ENCODE assay signal across 24 cellular contexts in genomic region chr3:36877930-36878685, GRCh38.
DNase-seq lines count a peak whose midpoint lies in the region; ATAC-seq and TF ChIP-seq lines count a peak whose summit lies in the region.
"Had no signal": no experiment of that assay in that cellular context is flagged by ENCODE, and none has a peak within 500 bp of the region (broad histone marks: within the 10 kb centered on the region; RNA-seq: fewer than 3 reads in every experiment).

No MANE protein-coding gene starts in this region.

- no peak overlapping the region for H2BK12ac ChIP-seq in neuronal stem cell (ENCODE audit: low read length)

- TF ChIP-seq CTCF in activated CD8-positive, alpha-beta T cell treated with anti-CD3 and anti-CD28 coated beads for 36 hours (IDR thresholded peaks at IDR 0.05), result no peak

- no peak overlapping the region for H3K4me2 ChIP-seq in neuronal stem cell (ENCODE audit: insufficient read depth, low read length, poor library complexity, severe bottlenecking)
- H3K4me2 ChIP-seq: SK-N-SH had no signal

- H3K27me3 ChIP-seq in neuronal stem cell (ENCODE audit: control insufficient read depth in 3 of 3, insufficient read depth in 3 of 3, low read depth in 1 of 3, low read length in 3 of 3) (no peaks in the 10 kb centered on the region), right cardiac atrium (ENCODE audit: control insufficient read depth, insufficient read depth) (no peaks in the 10 kb centered on the region)
- H3K27me3 ChIP-seq: esophagus squamous epithelium, gastroesophageal sphincter, upper lobe of left lung had no signal

- H3K79me1 ChIP-seq in neuronal stem cell (ENCODE audit: low read depth, low read length), result no peaks in the 10 kb centered on the region

- H3K4me1 ChIP-seq in neuronal stem cell (ENCODE audit: control insufficient read depth in 2 of 2, insufficient read depth in 1 of 2, low read depth in 1 of 2, low read length in 2 of 2) (peaks cover 5 to 9% of the 10 kb centered on the region in 2 donors), right cardiac atrium (ENCODE audit: control insufficient read depth, insufficient read depth, low read length) (no peaks in the 10 kb centered on the region)
- H3K4me1 ChIP-seq: Caco-2, esophagus squamous epithelium, gastroesophageal sphincter had no signal

- H3K4me3 ChIP-seq in neuronal stem cell (ENCODE audit: low read length in 2 of 2) (no peak overlapping the region), right cardiac atrium (ENCODE audit: low read length) (no peak overlapping the region)
- H3K4me3 ChIP-seq: esophagus squamous epithelium, gastroesophageal sphincter, upper lobe of left lung had no signal

- no peak overlapping the region for H3K14ac ChIP-seq in neuronal stem cell (ENCODE audit: low read length)

- no peaks in the 10 kb centered on the region for H3K27me3 Mint-ChIP-seq in activated CD8-positive, alpha-beta T cell treated with anti-CD3 and anti-CD28 coated beads for 36 hours
- no peaks in the 10 kb centered on the region for H3K27me3 Mint-ChIP-seq in activated CD8-positive, alpha-beta T cell treated with anti-CD3 and anti-CD28 coated beads, Interleukin-2, amount 10 ng/mL, durations not matched to agents 7 days and 5 days (ENCODE audit: low read depth)
- H3K27me3 Mint-ChIP-seq in central memory CD8-positive, alpha-beta T cell, result no peaks in the 10 kb centered on the region
- H3K27me3 Mint-ChIP-seq: activated T-helper 17 cell treated with anti-CD3 and anti-CD28 coated beads, Interleukin-2, amount 50 U/mL, for 72 hours had no signal

- no peak overlapping the region for H3K9ac ChIP-seq in neuronal stem cell (ENCODE audit: low read depth, low read length, poor library complexity)
- H3K9ac ChIP-seq: SK-N-SH had no signal

- H3K4me3 Mint-ChIP-seq in activated CD8-positive, alpha-beta T cell treated with anti-CD3 and anti-CD28 coated beads for 36 hours, result no peak overlapping the region
- no peak overlapping the region for H3K4me3 Mint-ChIP-seq in activated CD8-positive, alpha-beta T cell treated with anti-CD3 and anti-CD28 coated beads, Interleukin-2, amount 10 ng/mL, durations not matched to agents 7 days and 5 days
- H3K4me3 Mint-ChIP-seq in central memory CD8-positive, alpha-beta T cell, result no peak overlapping the region
- H3K4me3 Mint-ChIP-seq: activated T-helper 17 cell treated with anti-CD3 and anti-CD28 coated beads, Interleukin-2, amount 50 U/mL, for 72 hours; T-helper 2 cell treated with Interferon-gamma antibody and Interleukin-4, amounts not matched to agents 5 μg/mL and 100 μg/mL, for 36 hours had no signal

- H2AK5ac ChIP-seq in neuronal stem cell (ENCODE audit: low read depth, low read length), result no peak overlapping the region

- CTCF ChIA-PET in activated CD8-positive, alpha-beta T cell treated with anti-CD3 and anti-CD28 coated beads for 36 hours (lab: Charles Lee), result interaction anchor here (2.7 to 4.0 kb wide), 2 partner anchors 9 to 81 kb away, joined by 11 to 33 read pairs; no protein-coding TSS in a partner anchor
- CTCF ChIA-PET in activated CD8-positive, alpha-beta T cell treated with anti-CD3 and anti-CD28 coated beads, Interleukin-2, amount 10 ng/mL, durations not matched to agents 7 days and 5 days (lab: Charles Lee), result interaction anchor here (1.0 kb wide), 1 partner anchor 80 kb away, joined by 3 read pairs; no protein-coding TSS in a partner anchor

- intact Hi-C loops in activated CD8-positive, alpha-beta T cell treated with anti-CD3 and anti-CD28 coated beads for 36 hours (cut with micrococcal nuclease), result no loop called here
- intact Hi-C loops in right cardiac atrium (cut with DNase I), result no loop called here

- peaks cover 40% of the 10 kb centered on the region for H3K4me1 Mint-ChIP-seq in activated CD8-positive, alpha-beta T cell treated with anti-CD3 and anti-CD28 coated beads for 36 hours (ENCODE audit: low read depth)
- H3K4me1 Mint-ChIP-seq in activated CD8-positive, alpha-beta T cell treated with anti-CD3 and anti-CD28 coated beads, Interleukin-2, amount 10 ng/mL, durations not matched to agents 7 days and 5 days (ENCODE audit: low read depth), result peaks cover 36% of the 10 kb centered on the region
- H3K4me1 Mint-ChIP-seq in central memory CD8-positive, alpha-beta T cell, result peaks cover 66% of the 10 kb centered on the region

- no peaks in the 10 kb centered on the region for H3K9me3 ChIP-seq in neuronal stem cell (replicated peaks in 1 of 2; ENCODE audit: control insufficient read depth in 2 of 2, insufficient read depth in 1 of 2, low read depth in 1 of 2, low read length in 2 of 2)
- no peaks in the 10 kb centered on the region for H3K9me3 ChIP-seq in right cardiac atrium (ENCODE audit: control insufficient read depth, low read length)
- H3K9me3 ChIP-seq: Caco-2, esophagus squamous epithelium, gastroesophageal sphincter, SK-N-SH, upper lobe of left lung had no signal

- no peak overlapping the region for H3K23ac ChIP-seq in neuronal stem cell (ENCODE audit: low read depth, low read length, poor library complexity)

- ATAC-seq in activated CD8-positive, alpha-beta T cell treated with anti-CD3 and anti-CD28 coated beads for 36 hours, result no peak
- ATAC-seq in activated CD8-positive, alpha-beta T cell treated with anti-CD3 and anti-CD28 coated beads, Interleukin-2, amount 10 ng/mL, durations not matched to agents 7 days and 5 days, result no peak
- no peak for ATAC-seq in central memory CD8-positive, alpha-beta T cell (replicated peaks; ENCODE audit: extremely low read depth, poor library complexity, severe bottlenecking)
- ATAC-seq in HG03521 (IDR thresholded peaks at IDR 0.05; ENCODE audit: unreplicated experiment), result no peak
- no peak for ATAC-seq in right cardiac atrium
- ATAC-seq: activated T-helper 17 cell treated with anti-CD3 and anti-CD28 coated beads, Interleukin-2, amount 50 U/mL, for 72 hours; gastroesophageal sphincter had no signal

- POLR2A ChIA-PET in activated CD8-positive, alpha-beta T cell treated with anti-CD3 and anti-CD28 coated beads for 36 hours (lab: Charles Lee), result interaction anchor here (1.2 kb wide), 1 partner anchor 88 kb away, joined by 3 read pairs; no protein-coding TSS in a partner anchor
- POLR2A ChIA-PET in activated CD8-positive, alpha-beta T cell treated with anti-CD3 and anti-CD28 coated beads, Interleukin-2, amount 10 ng/mL, durations not matched to agents 7 days and 5 days (lab: Charles Lee), result no interaction called here

- WGBS in neuronal stem cell (ENCODE audit: extremely low coverage in 2 of 2, insufficient read length in 2 of 2, insufficient replicate concordance in 1 of 2), 2 donors, result no CpG with 5 or more reads among the region's 9 CpGs
- WGBS in right cardiac atrium, result 92% methylated on average over 9 of the region's 9 CpGs

- H3K27ac Mint-ChIP-seq in activated CD8-positive, alpha-beta T cell treated with anti-CD3 and anti-CD28 coated beads for 36 hours, result no peak overlapping the region
- no peak overlapping the region for H3K27ac Mint-ChIP-seq in activated CD8-positive, alpha-beta T cell treated with anti-CD3 and anti-CD28 coated beads, Interleukin-2, amount 10 ng/mL, durations not matched to agents 7 days and 5 days
- H3K27ac Mint-ChIP-seq in central memory CD8-positive, alpha-beta T cell (ENCODE audit: low read depth), result peak overlapping the region; percentile 93
- H3K27ac Mint-ChIP-seq: activated T-helper 17 cell treated with anti-CD3 and anti-CD28 coated beads, Interleukin-2, amount 50 U/mL, for 72 hours; T-helper 2 cell treated with Interferon-gamma antibody and Interleukin-4, amounts not matched to agents 5 μg/mL and 100 μg/mL, for 36 hours had no signal

- H2BK120ac ChIP-seq in neuronal stem cell (ENCODE audit: low read depth, low read length), result no peak overlapping the region

- H3K27ac ChIP-seq in neuronal stem cell (replicated peaks; ENCODE audit: low read length) (peak overlapping the region; percentile 7), right cardiac atrium (ENCODE audit: low read length) (no peak overlapping the region)
- H3K27ac ChIP-seq: esophagus squamous epithelium, gastroesophageal sphincter, upper lobe of left lung, VCaP had no signal

- H2AFZ ChIP-seq in neuronal stem cell (ENCODE audit: low read length), result no peak overlapping the region

- peaks cover 4% of the 10 kb centered on the region for H3K36me3 Mint-ChIP-seq in activated CD8-positive, alpha-beta T cell treated with anti-CD3 and anti-CD28 coated beads for 36 hours (ENCODE audit: low read depth)
- peaks cover 30% of the 10 kb centered on the region for H3K36me3 Mint-ChIP-seq in activated CD8-positive, alpha-beta T cell treated with anti-CD3 and anti-CD28 coated beads, Interleukin-2, amount 10 ng/mL, durations not matched to agents 7 days and 5 days (ENCODE audit: low read depth)
- peaks cover 25% of the 10 kb centered on the region for H3K36me3 Mint-ChIP-seq in central memory CD8-positive, alpha-beta T cell (ENCODE audit: insufficient read depth)

- no peaks in the 10 kb centered on the region for H3K9me3 Mint-ChIP-seq in activated CD8-positive, alpha-beta T cell treated with anti-CD3 and anti-CD28 coated beads for 36 hours
- H3K9me3 Mint-ChIP-seq in activated CD8-positive, alpha-beta T cell treated with anti-CD3 and anti-CD28 coated beads, Interleukin-2, amount 10 ng/mL, durations not matched to agents 7 days and 5 days (ENCODE audit: insufficient read depth), result no peaks in the 10 kb centered on the region
- no peaks in the 10 kb centered on the region for H3K9me3 Mint-ChIP-seq in central memory CD8-positive, alpha-beta T cell
- H3K9me3 Mint-ChIP-seq: activated T-helper 17 cell treated with anti-CD3 and anti-CD28 coated beads, Interleukin-2, amount 50 U/mL, for 72 hours; T-helper 2 cell treated with Interferon-gamma antibody and Interleukin-4, amounts not matched to agents 5 μg/mL and 100 μg/mL, for 36 hours had no signal

- H2BK15ac ChIP-seq in neuronal stem cell (ENCODE audit: low read length), result no peak overlapping the region

- peak; percentile 13 for DNase-seq in activated CD8-positive, alpha-beta T cell treated with anti-CD3 and anti-CD28 coated beads for 36 hours
- no peak for DNase-seq in activated CD8-positive, alpha-beta T cell treated with anti-CD3 and anti-CD28 coated beads, Interleukin-2, amount 10 ng/mL, durations not matched to agents 7 days and 5 days
- DNase-seq in HPDE6-E6E7 (ENCODE audit: extremely low spot score), result peak; percentile 8
- DNase-seq in central memory CD8-positive, alpha-beta T cell (ENCODE audit: low spot score in 2 of 2), result no peak
- DNase-seq in neuronal stem cell (ENCODE audit: low spot score), result no peak
- DNase-seq in DMS 273 treated with DMSO at 0.1 percent for 48 hours (lab: John Stamatoyannopoulos, UW), result no peak
- DNase-seq in right cardiac atrium, result no peak
- DNase-seq: activated CD4-positive, alpha-beta T cell treated with anti-CD3 and anti-CD28 coated beads, Interleukin-2, amount 50 U/mL, for 1 hour; AML-193; Caco-2; effector CD8-positive, alpha-beta T cell; esophagus squamous epithelium; KG1; NCI-H1694; NCI-H2171 treated with DMSO at 0.1 percent for 48 hours; NCI-H524 treated with DMSO at 0.1 percent for 48 hours; SK-N-SH; stimulated activated CD8-positive, alpha-beta memory T cell treated with anti-CD3 and anti-CD28 coated beads, Interleukin-4, amount 100 ng/mL, for 48 hours; upper lobe of left lung had no signal

- no peak overlapping the region for H4K8ac ChIP-seq in neuronal stem cell (ENCODE audit: low read depth, low read length)

- no peak overlapping the region for H3K4ac ChIP-seq in neuronal stem cell (ENCODE audit: low read length)

- H4K91ac ChIP-seq in neuronal stem cell (ENCODE audit: low read depth, low read length, poor library complexity), result no peak overlapping the region

- no peak overlapping the region for H2BK5ac ChIP-seq in neuronal stem cell (ENCODE audit: low read length)

- H3K18ac ChIP-seq in neuronal stem cell (ENCODE audit: low read length), result no peak overlapping the region

- H3K36me3 ChIP-seq in neuronal stem cell (replicated peaks in 1 of 2; ENCODE audit: control insufficient read depth in 2 of 2, insufficient read depth in 2 of 2, low read length in 2 of 2), result no peaks in the 10 kb centered on the region
- H3K36me3 ChIP-seq: esophagus squamous epithelium had no signal

Comparison
In these comparisons a context has a peak if more than half of its experiments do, and no peak if none do; other contexts are left out.
1. DNase-seq: peak in activated CD8-positive, alpha-beta T cell treated with anti-CD3 and anti-CD28 coated beads for 36 hours (single experiment) and HPDE6-E6E7 (single experiment); none in activated CD8-positive, alpha-beta T cell treated with anti-CD3 and anti-CD28 coated beads, Interleukin-2, amount 10 ng/mL, durations not matched to agents 7 days and 5 days (single experiment), central memory CD8-positive, alpha-beta T cell (0 of 2), neuronal stem cell (single experiment), DMS 273 treated with DMSO at 0.1 percent for 48 hours (single experiment) and right cardiac atrium (0 of 3).